Comparison of ENCODE assay signal across 1 cellular context in the genomic region with DNA sequence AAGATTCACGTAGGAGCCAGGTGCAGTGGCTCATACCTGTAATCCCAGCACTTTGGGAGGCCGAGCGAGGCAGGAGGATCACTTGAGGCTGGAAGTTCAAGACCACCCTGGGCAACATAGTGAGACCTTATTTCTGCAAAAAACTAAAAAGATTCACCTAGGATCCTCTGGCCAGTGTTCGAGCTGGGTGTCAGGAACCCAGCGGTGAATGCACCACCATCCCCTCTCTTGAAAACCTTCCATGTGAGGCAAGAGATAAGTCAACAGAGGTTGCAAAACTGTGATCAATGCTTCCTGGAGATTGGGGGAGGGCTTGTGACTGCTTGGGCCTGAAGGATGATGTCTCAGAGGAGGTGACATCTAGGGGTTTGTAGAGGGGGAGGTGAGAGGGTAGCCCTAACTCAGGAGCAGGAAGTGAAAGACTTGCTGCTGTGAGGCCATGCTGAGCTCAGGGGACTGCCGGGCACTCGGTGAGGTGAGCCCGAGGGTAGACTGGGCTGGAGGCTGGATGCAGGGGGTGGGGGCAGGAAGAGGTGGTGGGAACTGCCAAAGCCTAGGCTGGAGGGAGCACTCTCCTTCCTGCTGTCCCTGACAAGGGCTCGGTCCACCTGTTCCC.
TF ChIP-seq lines count a peak whose summit lies in the region.

No MANE protein-coding gene starts in this region.

TF ChIP-seq in HepG2, 621 proteins besides CTCF, POLR2A, EP300 and RAD21 (continued from another document and continues in another):
- TF ChIP-seq GMEB1 (CRISPR knock-in tag; IDR thresholded peaks at IDR 0.05; ENCODE audit: borderline replicate concordance) = peak; percentile 44; the same call in 1 of the 2 replicates
- no peak for TF ChIP-seq SRSF9 (IDR thresholded peaks at IDR 0.05; ENCODE audit: borderline replicate concordance, insufficient read depth, low read depth, low read length, poor library complexity, severe bottlenecking)
- peak; percentile 59; the same call in 1 of the 2 replicates for TF ChIP-seq MEIS2 (CRISPR knock-in tag; IDR thresholded peaks at IDR 0.05)
- no peak; the same call in 1 of the 2 replicates for TF ChIP-seq ZNF121 (CRISPR knock-in tag; IDR thresholded peaks at IDR 0.05)
- TF ChIP-seq PITX1 (CRISPR knock-in tag; IDR thresholded peaks at IDR 0.05) = peak; percentile 82; the same call in 1 of the 2 replicates
- TF ChIP-seq, protein P1, sequence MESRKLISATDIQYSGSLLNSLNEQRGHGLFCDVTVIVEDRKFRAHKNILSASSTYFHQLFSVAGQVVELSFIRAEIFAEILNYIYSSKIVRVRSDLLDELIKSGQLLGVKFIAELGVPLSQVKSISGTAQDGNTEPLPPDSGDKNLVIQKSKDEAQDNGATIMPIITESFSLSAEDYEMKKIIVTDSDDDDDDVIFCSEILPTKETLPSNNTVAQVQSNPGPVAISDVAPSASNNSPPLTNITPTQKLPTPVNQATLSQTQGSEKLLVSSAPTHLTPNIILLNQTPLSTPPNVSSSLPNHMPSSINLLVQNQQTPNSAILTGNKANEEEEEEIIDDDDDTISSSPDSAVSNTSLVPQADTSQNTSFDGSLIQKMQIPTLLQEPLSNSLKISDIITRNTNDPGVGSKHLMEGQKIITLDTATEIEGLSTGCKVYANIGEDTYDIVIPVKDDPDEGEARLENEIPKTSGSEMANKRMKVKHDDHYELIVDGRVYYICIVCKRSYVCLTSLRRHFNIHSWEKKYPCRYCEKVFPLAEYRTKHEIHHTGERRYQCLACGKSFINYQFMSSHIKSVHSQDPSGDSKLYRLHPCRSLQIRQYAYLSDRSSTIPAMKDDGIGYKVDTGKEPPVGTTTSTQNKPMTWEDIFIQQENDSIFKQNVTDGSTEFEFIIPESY (CRISPR knock-in tag; IDR thresholded peaks at IDR 0.05) = peak; percentile 86
- peak; percentile 35; the same call in 1 of the 2 replicates for TF ChIP-seq ZSCAN31 (CRISPR knock-in tag; IDR thresholded peaks at IDR 0.05; ENCODE audit: low read depth)
- TF ChIP-seq MED8 (CRISPR knock-in tag; IDR thresholded peaks at IDR 0.05; ENCODE audit: insufficient replicate concordance) = peak; percentile 26
- TF ChIP-seq HMGXB4 (CRISPR knock-in tag; IDR thresholded peaks at IDR 0.05; ENCODE audit: borderline replicate concordance in 1 of 2, low read depth in 1 of 2) = peak; percentile 60 to 62; a peak in 2 of 4 replicates
- 0 out of 2 replicates have a peak, but pooled peaks have one; percentile 73 for TF ChIP-seq ZNF772 (CRISPR knock-in tag; IDR thresholded peaks at IDR 0.05)
- peak; percentile 82 for TF ChIP-seq NR2C2 (CRISPR knock-in tag; IDR thresholded peaks at IDR 0.05; ENCODE audit: borderline replicate concordance)
- 0 out of 2 replicates have a peak, but pooled peaks have one; percentile 21 for TF ChIP-seq ARID2 (CRISPR knock-in tag; IDR thresholded peaks at IDR 0.05; ENCODE audit: borderline replicate concordance)
- no peak for TF ChIP-seq MAFF (IDR thresholded peaks at IDR 0.05; ENCODE audit: low read depth, low read length)
- TF ChIP-seq EED (CRISPR knock-in tag; IDR thresholded peaks at IDR 0.05) = no peak
- no peak for TF ChIP-seq HDAC6 (IDR thresholded peaks at IDR 0.05; ENCODE audit: low read depth, low read length)
- peak; percentile 61 for TF ChIP-seq FOXA1 (IDR thresholded peaks at IDR 0.05)
- TF ChIP-seq FOXA1 (CRISPR knock-in tag; IDR thresholded peaks at IDR 0.05) = peak; percentile 99
- TF ChIP-seq EEA1 (CRISPR knock-in tag; IDR thresholded peaks at IDR 0.05; ENCODE audit: borderline replicate concordance) = no peak
- no peak for TF ChIP-seq ZBTB1 (CRISPR knock-in tag; IDR thresholded peaks at IDR 0.05; ENCODE audit: borderline replicate concordance)
- peak; percentile 77 for TF ChIP-seq ZHX2 (IDR thresholded peaks at IDR 0.05; ENCODE audit: low read depth)
- TF ChIP-seq ZHX2 (CRISPR knock-in tag; IDR thresholded peaks at IDR 0.05; ENCODE audit: borderline replicate concordance) = no peak
- TF ChIP-seq SOX13 (IDR thresholded peaks at IDR 0.05) = peak; percentile 57; the same call in 1 of the 2 replicates
- TF ChIP-seq SOX13 (CRISPR knock-in tag; conservative IDR thresholded peaks at IDR 0.05 in 1 of 2, IDR thresholded peaks at IDR 0.05 in 1 of 2) = peak in 1 of 2 experiments; percentile 83; a peak in 2 of 4 replicates
- peak; percentile 37; the same call in 1 of the 2 replicates for TF ChIP-seq ESRRA (CRISPR knock-in tag; IDR thresholded peaks at IDR 0.05; ENCODE audit: low read depth)
- TF ChIP-seq, protein P2, sequence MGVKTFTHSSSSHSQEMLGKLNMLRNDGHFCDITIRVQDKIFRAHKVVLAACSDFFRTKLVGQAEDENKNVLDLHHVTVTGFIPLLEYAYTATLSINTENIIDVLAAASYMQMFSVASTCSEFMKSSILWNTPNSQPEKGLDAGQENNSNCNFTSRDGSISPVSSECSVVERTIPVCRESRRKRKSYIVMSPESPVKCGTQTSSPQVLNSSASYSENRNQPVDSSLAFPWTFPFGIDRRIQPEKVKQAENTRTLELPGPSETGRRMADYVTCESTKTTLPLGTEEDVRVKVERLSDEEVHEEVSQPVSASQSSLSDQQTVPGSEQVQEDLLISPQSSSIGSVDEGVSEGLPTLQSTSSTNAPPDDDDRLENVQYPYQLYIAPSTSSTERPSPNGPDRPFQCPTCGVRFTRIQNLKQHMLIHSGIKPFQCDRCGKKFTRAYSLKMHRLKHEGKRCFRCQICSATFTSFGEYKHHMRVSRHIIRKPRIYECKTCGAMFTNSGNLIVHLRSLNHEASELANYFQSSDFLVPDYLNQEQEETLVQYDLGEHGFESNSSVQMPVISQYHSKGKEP (CRISPR knock-in tag; IDR thresholded peaks at IDR 0.05) = no peak
- no peak for TF ChIP-seq ZBTB8A (CRISPR knock-in tag; IDR thresholded peaks at IDR 0.05; ENCODE audit: borderline replicate concordance, low read depth)
- peak; percentile 89 for TF ChIP-seq THAP11 (CRISPR knock-in tag; IDR thresholded peaks at IDR 0.05)
- TF ChIP-seq MEF2D (CRISPR knock-in tag; IDR thresholded peaks at IDR 0.05) = peak; percentile 47; the same call in 1 of the 2 replicates
- no peak for TF ChIP-seq ZNF17 (CRISPR knock-in tag; IDR thresholded peaks at IDR 0.05)
- TF ChIP-seq UBTF (CRISPR knock-in tag; IDR thresholded peaks at IDR 0.05) = peak; percentile 44
- no peak for TF ChIP-seq ZNF224 (CRISPR knock-in tag; IDR thresholded peaks at IDR 0.05)
- no peak for TF ChIP-seq ZNF639 (CRISPR knock-in tag; conservative IDR thresholded peaks at IDR 0.05)
- TF ChIP-seq ZFP37 (CRISPR knock-in tag; IDR thresholded peaks at IDR 0.05; ENCODE audit: borderline replicate concordance) = no peak
